ENCODE assay signal across 19 cellular contexts in genomic region chr20:8930691-8931090, GRCh38.
"Had no signal": no experiment of that assay in that cellular context is flagged by ENCODE, and none has a peak within 500 bp of the region (broad histone marks: within the 10 kb centered on the region; RNA-seq: fewer than 3 reads in every experiment).

No MANE protein-coding gene starts in this region.

- H3K9me3 Mint-ChIP-seq: activated T-cell treated with anti-CD3 and anti-CD28 coated beads, Interleukin-2, amount 50 U/mL, for 24 hours had no signal

- H3K27ac ChIP-seq: adrenal gland, cardiac muscle cell, neural progenitor cell, parathyroid adenoma, skin epidermis, tibial artery, vagina had no signal

- H3K27ac Mint-ChIP-seq: activated CD4-positive, alpha-beta memory T cell treated with anti-CD3 and anti-CD28 coated beads, Interleukin-2, amount 10 ng/mL, durations not matched to agents 7 days and 5 days; activated CD4-positive, alpha-beta T cell treated with anti-CD3 and anti-CD28 coated beads for 36 hours; activated T-cell treated with anti-CD3 and anti-CD28 coated beads, Interleukin-2, amount 50 U/mL, for 24 hours; naive B cell; neural progenitor cell; T-helper 1 cell treated with Interleukin-12 subunit alpha and Interleukin-12 subunit beta and Interleukin-4 antibody, amounts not matched to agents 30 μg/mL and 1 μg/mL, for 36 hours had no signal

- DNase-seq: activated CD4-positive, alpha-beta memory T cell treated with anti-CD3 and anti-CD28 coated beads, Interleukin-2, amount 10 ng/mL, durations not matched to agents 7 days and 5 days; activated CD4-positive, alpha-beta T cell treated with anti-CD3 and anti-CD28 coated beads for 36 hours; activated effector memory CD4-positive, alpha-beta T cell treated with Interleukin-2 at 50 U/mL for 16 hours; activated naive CD4-positive, alpha-beta T cell treated with anti-CD3 and anti-CD28 coated beads, Interleukin-2, amount 50 U/mL, for 16 hours; activated T-cell treated with anti-CD3 and anti-CD28 coated beads, Interleukin-2, amount 50 U/mL, for 24 hours; adrenal gland; head of caudate nucleus; kidney glomerular epithelial cell; naive B cell; stimulated activated CD4-positive, alpha-beta T cell treated with anti-CD3 and anti-CD28 coated beads, Interleukin-4, amount 100 ng/mL, for 24 hours; stimulated activated naive CD4-positive, alpha-beta T cell; tibial artery had no signal

- H3K27me3 Mint-ChIP-seq: activated CD4-positive, alpha-beta memory T cell treated with anti-CD3 and anti-CD28 coated beads, Interleukin-2, amount 10 ng/mL, durations not matched to agents 7 days and 5 days; activated CD4-positive, alpha-beta T cell treated with anti-CD3 and anti-CD28 coated beads for 36 hours; activated T-cell treated with anti-CD3 and anti-CD28 coated beads, Interleukin-2, amount 50 U/mL, for 24 hours; naive B cell had no signal

- H3K4me3 Mint-ChIP-seq: activated CD4-positive, alpha-beta memory T cell treated with anti-CD3 and anti-CD28 coated beads, Interleukin-2, amount 10 ng/mL, durations not matched to agents 7 days and 5 days; activated CD4-positive, alpha-beta T cell treated with anti-CD3 and anti-CD28 coated beads for 36 hours; activated T-cell treated with anti-CD3 and anti-CD28 coated beads, Interleukin-2, amount 50 U/mL, for 24 hours; naive B cell; neural progenitor cell; T-helper 1 cell treated with Interleukin-12 subunit alpha and Interleukin-12 subunit beta and Interleukin-4 antibody, amounts not matched to agents 30 μg/mL and 1 μg/mL, for 36 hours had no signal

- H3K4me1 Mint-ChIP-seq: activated CD4-positive, alpha-beta memory T cell treated with anti-CD3 and anti-CD28 coated beads, Interleukin-2, amount 10 ng/mL, durations not matched to agents 7 days and 5 days; activated CD4-positive, alpha-beta T cell treated with anti-CD3 and anti-CD28 coated beads for 36 hours; naive B cell had no signal

- ATAC-seq: activated CD4-positive, alpha-beta T cell treated with anti-CD3 and anti-CD28 coated beads for 36 hours had no signal

- H3K36me3 ChIP-seq: adrenal gland, cardiac muscle cell, esophagus muscularis mucosa, neural progenitor cell, tibial artery, vagina had no signal

- H3K9me3 ChIP-seq: adrenal gland, esophagus muscularis mucosa, tibial artery, vagina had no signal

- H3K36me3 Mint-ChIP-seq: naive B cell, neural progenitor cell had no signal

- H3K4me3 ChIP-seq: adrenal gland, cardiac muscle cell, esophagus muscularis mucosa, neural progenitor cell, skin epidermis, tibial artery, vagina had no signal

- H3K27me3 ChIP-seq: adrenal gland, cardiac muscle cell, esophagus muscularis mucosa, neural progenitor cell, tibial artery, vagina had no signal
